ENCODE assay signal across 1 cellular context in the genomic region with DNA sequence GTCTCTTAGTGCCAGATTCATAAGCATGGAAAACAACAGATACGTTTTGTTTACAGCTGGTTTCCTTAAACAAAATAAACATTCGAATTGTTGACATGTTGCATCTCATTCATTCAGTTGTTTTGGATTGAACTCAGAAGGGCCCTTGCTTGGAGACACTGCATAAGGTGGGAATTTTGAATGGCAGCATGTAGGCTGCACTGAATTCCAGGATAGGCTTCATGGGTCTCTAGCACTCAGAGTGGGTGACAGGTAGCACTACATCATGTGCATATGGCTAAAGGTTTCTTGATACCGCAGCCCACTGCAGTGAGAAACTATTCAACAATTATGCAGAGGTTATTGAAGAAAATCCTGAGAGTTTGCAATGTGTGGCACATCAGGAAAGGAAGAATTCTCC.
TF ChIP-seq lines count a peak whose summit lies in the region.

No MANE protein-coding gene starts in this region.

TF ChIP-seq in SK-N-SH treated with all-trans-retinoic acid at 6 μM for 48 hours, 23 proteins besides CTCF, POLR2A, EP300 and RAD21 (continued from another document):
- TF ChIP-seq SNAI2 (CRISPR knock-in tag; IDR thresholded peaks at IDR 0.05) = no peak
- no peak for TF ChIP-seq TOX (CRISPR knock-in tag; IDR thresholded peaks at IDR 0.05; ENCODE audit: borderline replicate concordance)
